18 cellular contexts compared by ENCODE assay signal in the genomic region with DNA sequence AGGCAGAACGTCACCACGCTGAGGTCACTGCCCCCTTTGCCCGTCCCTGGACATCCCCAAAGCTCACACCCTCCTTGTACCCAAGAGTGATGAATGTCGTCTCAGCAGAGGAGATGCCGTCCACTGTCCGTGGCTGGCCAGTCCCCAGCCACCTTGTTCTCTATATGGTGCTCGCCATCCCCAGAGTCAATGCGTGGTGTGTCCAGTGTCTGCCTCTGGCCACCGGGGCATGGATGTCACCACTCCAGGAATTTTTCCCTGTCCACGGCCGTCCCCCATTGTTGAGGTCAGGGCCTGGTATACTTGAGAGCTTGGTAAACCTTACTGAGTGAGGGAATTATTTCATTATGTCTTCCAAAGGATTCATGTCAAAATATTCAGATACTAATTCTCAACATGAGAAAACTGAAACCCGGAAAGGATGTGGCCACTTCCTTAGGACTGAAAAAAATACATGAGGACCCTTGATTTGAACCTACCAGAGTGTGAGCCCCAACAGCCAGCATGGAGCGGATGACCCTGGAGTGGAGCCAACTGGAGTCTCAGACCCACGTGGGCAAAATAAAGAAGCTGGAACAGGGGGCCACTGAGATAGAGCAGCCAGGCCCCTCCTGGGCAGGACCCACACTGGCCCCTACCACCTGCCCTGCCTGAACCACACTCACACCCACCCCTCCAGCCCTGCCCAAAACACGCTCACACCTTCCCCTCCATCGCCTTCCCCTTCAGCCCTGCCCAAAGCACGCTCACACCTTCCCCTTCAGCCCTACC.
DNase-seq lines count a peak whose midpoint lies in the region; ATAC-seq and TF ChIP-seq lines count a peak whose summit lies in the region.
"Had no signal": no experiment of that assay in that cellular context is flagged by ENCODE, and none has a peak within 500 bp of the region (broad histone marks: within the 10 kb centered on the region; RNA-seq: fewer than 3 reads in every experiment).

No MANE protein-coding gene starts in this region.

- DNase-seq in neural progenitor cell (ENCODE audit: low spot score) (no peak), NCI-H446 treated with DMSO at 0.1 percent for 48 hours (lab: John Stamatoyannopoulos, UW) (no peak), NCI-H2081 (lab: John Stamatoyannopoulos, UW) (no peak), iPS-NIHi11 (ENCODE audit: low spot score) (no peak)
- DNase-seq in activated CD8-positive, alpha-beta memory T cell treated with anti-CD3 and anti-CD28 coated beads, Interleukin-2, amount 10 ng/mL, durations not matched to agents 7 days and 5 days, result no peak
- DNase-seq: ACHN; C1 segment of cervical spinal cord; CD8-positive, alpha-beta memory T cell; DMS53; EL; MM.1S; NCI-H1092; NCI-H2081 treated with DMSO at 0.1 percent for 48 hours; NCI-H774; SHP77; SK-N-SH had no signal

- H3K27me3 Mint-ChIP-seq in neural progenitor cell (ENCODE audit: insufficient read depth, low read depth), result peaks cover 12% of the 10 kb centered on the region
- peaks cover 16% of the 10 kb centered on the region for H3K27me3 Mint-ChIP-seq in activated CD8-positive, alpha-beta memory T cell treated with anti-CD3 and anti-CD28 coated beads, Interleukin-2, amount 10 ng/mL, durations not matched to agents 7 days and 5 days

- ATAC-seq in activated CD8-positive, alpha-beta memory T cell treated with anti-CD3 and anti-CD28 coated beads, Interleukin-2, amount 10 ng/mL, durations not matched to agents 7 days and 5 days, result no peak

- H3K9ac ChIP-seq in HUES64 (ENCODE audit: low read depth, low read length), result no peak overlapping the region
- H3K9ac ChIP-seq in iPS-18a (ENCODE audit: low read length), result no peak overlapping the region
- no peak overlapping the region for H3K9ac ChIP-seq in neural progenitor cell
- H3K9ac ChIP-seq: SK-N-SH had no signal

- H3K4me3 ChIP-seq in HUES64 (ENCODE audit: low read length), result peak overlapping the region; percentile 42
- peak overlapping the region; percentile 48 for H3K4me3 ChIP-seq in iPS-18a (ENCODE audit: low read length)
- H3K4me3 ChIP-seq in neural progenitor cell, result peak overlapping the region; percentile 32

- peaks cover 31% of the 10 kb centered on the region for H3K27me3 ChIP-seq in HUES64 (ENCODE audit: insufficient read depth, low read length)
- H3K27me3 ChIP-seq in iPS-18a (ENCODE audit: control insufficient read depth, insufficient read depth, low read length), result peaks cover 45% of the 10 kb centered on the region
- H3K27me3 ChIP-seq in neural progenitor cell, result peaks cover 9% of the 10 kb centered on the region

- CTCF ChIA-PET in activated CD8-positive, alpha-beta memory T cell treated with anti-CD3 and anti-CD28 coated beads, Interleukin-2, amount 10 ng/mL, durations not matched to agents 7 days and 5 days (lab: Charles Lee), result no interaction called here

- H3K4me3 Mint-ChIP-seq in neural progenitor cell, result no peak overlapping the region
- H3K4me3 Mint-ChIP-seq in activated CD8-positive, alpha-beta memory T cell treated with anti-CD3 and anti-CD28 coated beads, Interleukin-2, amount 10 ng/mL, durations not matched to agents 7 days and 5 days, result no peak overlapping the region
- H3K4me3 Mint-ChIP-seq: CD8-positive, alpha-beta memory T cell had no signal

- peaks cover 22% of the 10 kb centered on the region for H3F3A ChIP-seq in neural progenitor cell (ENCODE audit: low read depth)

- no peak for TF ChIP-seq CTCF in neural progenitor cell (IDR thresholded peaks at IDR 0.05)

- H3K36me3 ChIP-seq in HUES64 (ENCODE audit: insufficient read depth, low read length) (no peaks in the 10 kb centered on the region), iPS-18a (ENCODE audit: control insufficient read depth, low read depth, low read length) (no peaks in the 10 kb centered on the region), neural progenitor cell (no peaks in the 10 kb centered on the region)

- H3K27ac Mint-ChIP-seq in neural progenitor cell, result no peak overlapping the region
- no peak overlapping the region for H3K27ac Mint-ChIP-seq in activated CD8-positive, alpha-beta memory T cell treated with anti-CD3 and anti-CD28 coated beads, Interleukin-2, amount 10 ng/mL, durations not matched to agents 7 days and 5 days
- H3K27ac Mint-ChIP-seq: CD8-positive, alpha-beta memory T cell had no signal

- H3K36me3 Mint-ChIP-seq in neural progenitor cell, result no peaks in the 10 kb centered on the region
- H3K36me3 Mint-ChIP-seq in activated CD8-positive, alpha-beta memory T cell treated with anti-CD3 and anti-CD28 coated beads, Interleukin-2, amount 10 ng/mL, durations not matched to agents 7 days and 5 days, result no peaks in the 10 kb centered on the region

- H3K9me3 ChIP-seq in HUES64 (ENCODE audit: insufficient read depth, low read depth, low read length) (no peaks in the 10 kb centered on the region), iPS-18a (ENCODE audit: control insufficient read depth, low read depth, low read length) (no peaks in the 10 kb centered on the region), neural progenitor cell (ENCODE audit: low read depth) (no peaks in the 10 kb centered on the region)
- H3K9me3 ChIP-seq: SK-N-SH had no signal

- no peaks in the 10 kb centered on the region for H3K79me2 ChIP-seq in neural progenitor cell (ENCODE audit: low read depth)

- H3K9me3 Mint-ChIP-seq in neural progenitor cell, result no peaks in the 10 kb centered on the region
- H3K9me3 Mint-ChIP-seq in activated CD8-positive, alpha-beta memory T cell treated with anti-CD3 and anti-CD28 coated beads, Interleukin-2, amount 10 ng/mL, durations not matched to agents 7 days and 5 days (ENCODE audit: low read depth), result no peaks in the 10 kb centered on the region

- peak overlapping the region; percentile 20 for H2AFZ ChIP-seq in neural progenitor cell (replicated peaks)

- no peaks in the 10 kb centered on the region for H4K20me1 ChIP-seq in neural progenitor cell (ENCODE audit: low read depth)

- H3K4me2 ChIP-seq in neural progenitor cell, result peak overlapping the region; percentile 69
- H3K4me2 ChIP-seq: SK-N-SH had no signal

- H3K27ac ChIP-seq in HUES64 (ENCODE audit: low read depth, low read length) (no peak overlapping the region), iPS-18a (ENCODE audit: low read length) (no peak overlapping the region), neural progenitor cell (no peak overlapping the region)

- peaks cover 31% of the 10 kb centered on the region for H3K4me1 Mint-ChIP-seq in neural progenitor cell
- no peaks in the 10 kb centered on the region for H3K4me1 Mint-ChIP-seq in activated CD8-positive, alpha-beta memory T cell treated with anti-CD3 and anti-CD28 coated beads, Interleukin-2, amount 10 ng/mL, durations not matched to agents 7 days and 5 days
- H3K4me1 Mint-ChIP-seq: CD8-positive, alpha-beta memory T cell had no signal

- H3K4me1 ChIP-seq in HUES64 (ENCODE audit: insufficient read depth, low read length), result peaks cover 7% of the 10 kb centered on the region
- H3K4me1 ChIP-seq in iPS-18a (ENCODE audit: control insufficient read depth, low read depth, low read length), result peaks cover 22% of the 10 kb centered on the region
- peaks cover 29% of the 10 kb centered on the region for H3K4me1 ChIP-seq in neural progenitor cell

- 59% methylated on average over 17 of the region's 17 CpGs for WGBS in HUES64
